8 cellular contexts compared by ENCODE assay signal in genomic region chr4:118280501-118281218, GRCh38.
DNase-seq lines count a peak whose midpoint lies in the region; ATAC-seq and TF ChIP-seq lines count a peak whose summit lies in the region.

No MANE protein-coding gene starts in this region.

- H3K4me1 Mint-ChIP-seq in CD14-positive monocyte: peaks cover 48% of the 10 kb centered on the region
- H3K4me1 Mint-ChIP-seq in nephron: peaks cover 40% of the 10 kb centered on the region

- no peaks in the 10 kb centered on the region for H3K27me3 ChIP-seq in esophagus squamous epithelium

- H3K9me3 ChIP-seq in esophagus squamous epithelium: no peaks in the 10 kb centered on the region

- H3K27ac ChIP-seq in esophagus squamous epithelium: peak overlapping the region in 3 of 4 donors; percentile 95 to 98 (median 96)

- 0 to 5% methylated on average over 2 of the region's 2 CpGs for WGBS in esophagus squamous epithelium, 2 donors

- H3K36me3 ChIP-seq in esophagus squamous epithelium: peaks cover 0 to 21% (median 0%) of the 10 kb centered on the region in 3 donors

- TF ChIP-seq CTCF in CD14-positive monocyte (IDR thresholded peaks at IDR 0.05) (peak; percentile 45), esophagus squamous epithelium (IDR thresholded peaks at IDR 0.05) (peak in 4 of 6 experiments; percentile 26 to 57 (median 52)), nephron (IDR thresholded peaks at IDR 0.05; ENCODE audit: unreplicated experiment in 3 of 3) (peak; percentile 67 to 76 (median 71))

- H3K4me3 Mint-ChIP-seq in CD14-positive monocyte: no peak overlapping the region
- H3K4me3 Mint-ChIP-seq in nephron: peak overlapping the region; percentile 72 to 95 (median 93)

- peaks cover 0 to 5% (median 2%) of the 10 kb centered on the region in 7 donors for H3K9me3 Mint-ChIP-seq in CD14-positive monocyte
- H3K9me3 Mint-ChIP-seq in nephron: no peaks in the 10 kb centered on the region

- H3K27ac Mint-ChIP-seq in CD14-positive monocyte: no peak overlapping the region
- peak overlapping the region; percentile 60 to 83 (median 81) for H3K27ac Mint-ChIP-seq in nephron

- no peak for TF ChIP-seq POLR2A in esophagus squamous epithelium (IDR thresholded peaks at IDR 0.05)

- DNase-seq in CD14-positive monocyte (ENCODE audit: low spot score): no peak
- DNase-seq in NCI-H2196 (lab: John Stamatoyannopoulos, UW; ENCODE audit: unreplicated experiment): peak; percentile 29
- DNase-seq in activated CD4-positive, alpha-beta T cell treated with anti-CD3 and anti-CD28 coated beads, Interleukin-2, amount 50 U/mL, for 1 hour: peak; percentile 30
- DNase-seq in esophagus squamous epithelium (lab: John Stamatoyannopoulos, UW): no peak

- peaks cover 0 to 57% (median 14%) of the 10 kb centered on the region in 3 donors for H3K4me1 ChIP-seq in esophagus squamous epithelium

- H3K36me3 Mint-ChIP-seq in CD14-positive monocyte: peaks cover 6 to 7% of the 10 kb centered on the region in 2 donors
- peaks cover 20% of the 10 kb centered on the region for H3K36me3 Mint-ChIP-seq in nephron (ENCODE audit: low read depth)

- ATAC-seq in GM18520 (IDR thresholded peaks at IDR 0.05; ENCODE audit: unreplicated experiment): peak; percentile 21
- ATAC-seq in HG03103 (IDR thresholded peaks at IDR 0.05; ENCODE audit: low read depth, unreplicated experiment): peak; percentile 29
- ATAC-seq in HG03175 (IDR thresholded peaks at IDR 0.05; ENCODE audit: unreplicated experiment): no peak

- H3K27me3 Mint-ChIP-seq in CD14-positive monocyte (ENCODE audit: low read depth in 3 of 3) (no peaks in the 10 kb centered on the region), nephron (ENCODE audit: low read depth) (no peaks in the 10 kb centered on the region)

- H3K4me3 ChIP-seq in esophagus squamous epithelium: peak overlapping the region in 3 of 4 donors; percentile 80 to 96 (median 93)

- intact Hi-C loops in CD14-positive monocyte (cut with micrococcal nuclease) (loop anchor here in 1 of 2 donors (5.0 kb wide), 1 partner anchor 72 kb away; the partner anchor contains the start of gene PRSS12), esophagus squamous epithelium (cut with DNase I) (loop anchor here (10.0 kb wide), 1 partner anchor 134 kb away; no protein-coding TSS in a partner anchor)

Comparison
In these comparisons a context has a peak if more than half of its experiments do, and no peak if none do; other contexts are left out.
1. DNase-seq: peak in NCI-H2196 (single experiment) and activated CD4-positive, alpha-beta T cell treated with anti-CD3 and anti-CD28 coated beads, Interleukin-2, amount 50 U/mL, for 1 hour (single experiment); none in CD14-positive monocyte (single experiment) and esophagus squamous epithelium (single experiment).
2. H3K27ac Mint-ChIP-seq: peak in nephron (3 of 3); none in CD14-positive monocyte (0 of 7).
3. H3K4me3 Mint-ChIP-seq: peak in nephron (3 of 3); none in CD14-positive monocyte (0 of 2).
4. Peak in every context shown above with its lines, with median percentiles within 50 percentile points of each other: CTCF ChIP-seq.